In the genomic region with DNA sequence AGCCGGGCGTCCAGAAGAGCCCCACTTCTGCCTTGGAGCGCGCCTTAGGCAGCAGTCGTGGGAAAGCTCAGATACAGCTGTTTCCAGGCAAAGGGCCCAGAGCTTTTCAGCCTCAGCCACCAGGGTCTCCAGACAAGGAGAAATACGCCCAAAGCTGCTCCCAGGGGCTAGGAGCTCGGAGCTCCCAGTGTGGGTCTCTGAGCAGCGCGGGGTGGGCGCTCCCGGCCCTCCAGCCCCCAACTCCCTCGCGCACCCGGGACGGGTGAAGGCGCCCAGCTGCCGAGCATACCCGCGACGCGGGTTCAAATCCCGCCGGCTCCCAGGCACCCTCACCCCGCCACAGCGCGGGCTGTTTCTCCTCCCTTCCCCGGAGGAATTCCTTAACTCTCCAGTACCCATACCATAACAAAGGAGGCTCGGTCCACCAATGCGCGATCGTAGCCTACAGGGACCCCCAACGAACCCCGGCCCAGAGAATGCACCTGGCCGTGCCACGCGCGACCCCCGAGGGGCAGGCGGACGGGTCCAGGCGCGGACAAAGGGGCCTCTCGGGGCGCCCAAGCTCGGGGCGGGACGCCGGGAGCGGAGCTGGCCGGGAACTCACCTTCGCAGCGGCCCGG, we compare ENCODE assay signal across 1 cellular context.
TF ChIP-seq lines count a peak whose summit lies in the region.

No MANE protein-coding gene starts in this region.

TF ChIP-seq in H1, 55 proteins besides CTCF, POLR2A, EP300 and RAD21:
- TF ChIP-seq, protein P1, sequence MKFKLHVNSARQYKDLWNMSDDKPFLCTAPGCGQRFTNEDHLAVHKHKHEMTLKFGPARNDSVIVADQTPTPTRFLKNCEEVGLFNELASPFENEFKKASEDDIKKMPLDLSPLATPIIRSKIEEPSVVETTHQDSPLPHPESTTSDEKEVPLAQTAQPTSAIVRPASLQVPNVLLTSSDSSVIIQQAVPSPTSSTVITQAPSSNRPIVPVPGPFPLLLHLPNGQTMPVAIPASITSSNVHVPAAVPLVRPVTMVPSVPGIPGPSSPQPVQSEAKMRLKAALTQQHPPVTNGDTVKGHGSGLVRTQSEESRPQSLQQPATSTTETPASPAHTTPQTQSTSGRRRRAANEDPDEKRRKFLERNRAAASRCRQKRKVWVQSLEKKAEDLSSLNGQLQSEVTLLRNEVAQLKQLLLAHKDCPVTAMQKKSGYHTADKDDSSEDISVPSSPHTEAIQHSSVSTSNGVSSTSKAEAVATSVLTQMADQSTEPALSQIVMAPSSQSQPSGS (IDR thresholded peaks at IDR 0.05; ENCODE audit: low read length) = no peak
- TF ChIP-seq KDM4A (IDR thresholded peaks at IDR 0.05; ENCODE audit: low read depth, low read length, severe bottlenecking) (peak; percentile 78), KDM1A (IDR thresholded peaks at IDR 0.05; ENCODE audit: borderline replicate concordance, low read length) (0 out of 2 replicates have a peak, but pooled peaks have one; percentile 8), TBP (IDR thresholded peaks at IDR 0.05; ENCODE audit: low read depth, low read length) (0 out of 2 replicates have a peak, but pooled peaks have one; percentile 15), TEAD4 (IDR thresholded peaks at IDR 0.05; ENCODE audit: low read depth, low read length) (peak; percentile 45; the same call in 1 of the 2 replicates), GTF2F1 (IDR thresholded peaks at IDR 0.05; ENCODE audit: borderline replicate concordance, low read depth, low read length) (no peak)
